In genomic region chr6:11848852-11849731, GRCh38 we compare ENCODE assay signal across 14 cellular contexts.
A peak's percentile ranks its signal among the peaks of the same experiment; 100 is the strongest.
DNase-seq lines count a peak whose midpoint lies in the region; ATAC-seq and TF ChIP-seq lines count a peak whose summit lies in the region.
"Had no signal": no experiment of that assay in that cellular context is flagged by ENCODE, and none has a peak within 500 bp of the region (broad histone marks: within the 10 kb centered on the region; RNA-seq: fewer than 3 reads in every experiment).

No MANE protein-coding gene starts in this region.

- 14 to 23% methylated on average over 2 of the region's 2 CpGs for WGBS in body of pancreas, 2 donors

- DNase-seq in NCI-H2171 (lab: John Stamatoyannopoulos, UW) (peak; percentile 1), body of pancreas (peak in 3 of 4 donors; percentile 32 to 39 (median 38)), pulmonary artery endothelial cell (ENCODE audit: low read depth, low spot score) (peak; percentile 51), NCI-H187 (lab: John Stamatoyannopoulos, UW) (no peak), T-helper 9 cell (no peak)
- DNase-seq in stimulated activated CD4-positive, alpha-beta T cell treated with anti-CD3 and anti-CD28 coated beads, Interleukin-12 subunit alpha, Interleukin-12 subunit beta, amount 100 ng/mL, for 4 hours, result no peak
- DNase-seq: activated CD4-positive, alpha-beta T cell treated with anti-CD3 and anti-CD28 coated beads for 4 hours; activated T-cell treated with anti-CD3 and anti-CD28 coated beads, Interleukin-2, amount 50 U/mL, for 4 hours; hippocampal formation; stimulated activated CD8-positive, alpha-beta memory T cell treated with anti-CD3 and anti-CD28 coated beads, Interleukin-4, amount 100 ng/mL, for 48 hours; SW 1271 had no signal

- H3K4me1 ChIP-seq in HEK293 (ENCODE audit: control insufficient read depth, insufficient read depth, low read length), result peaks cover 9% of the 10 kb centered on the region
- H3K4me1 ChIP-seq in body of pancreas, result peaks cover 32% of the 10 kb centered on the region

- CTCF ChIA-PET in HEK293 (lab: Yijun Ruan, JAX), result interaction anchor here (0.7 kb wide), 1 partner anchor 274 kb away, joined by 3 read pairs; no protein-coding TSS in a partner anchor

- H3K36me3 ChIP-seq in HEK293 (ENCODE audit: control insufficient read depth in 2 of 2, insufficient read depth in 1 of 2, low read length in 2 of 2) (no peaks in the 10 kb centered on the region), body of pancreas (replicated peaks in 1 of 2; ENCODE audit: insufficient read depth in 1 of 2, low read depth in 2 of 2) (no peaks in the 10 kb centered on the region)
- H3K36me3 ChIP-seq: neutrophil had no signal

- no peak for ATAC-seq in body of pancreas
- ATAC-seq: activated T-cell treated with anti-CD3 and anti-CD28 coated beads, Interleukin-2, amount 50 U/mL, for 4 hours had no signal

- no peak for TF ChIP-seq POLR2A in body of pancreas (IDR thresholded peaks at IDR 0.05)

- H3K27me3 ChIP-seq in body of pancreas, result no peaks in the 10 kb centered on the region
- H3K27me3 ChIP-seq: neutrophil had no signal

- H3K4me3 ChIP-seq in HEK293 (ENCODE audit: low read depth, low read length), result no peak overlapping the region
- no peak overlapping the region for H3K4me3 ChIP-seq in body of pancreas
- H3K4me3 ChIP-seq: lung had no signal

- intact Hi-C loops in body of pancreas (cut with DNase I), result no loop called here

- POLR2A ChIA-PET in HEK293 (lab: Yijun Ruan, JAX), result no interaction called here

- no peaks in the 10 kb centered on the region for H3K9me3 ChIP-seq in HEK293 (ENCODE audit: control insufficient read depth, insufficient read depth, low read depth, low read length)
- no peaks in the 10 kb centered on the region for H3K9me3 ChIP-seq in body of pancreas
- H3K9me3 ChIP-seq: neutrophil had no signal

- H3K27ac ChIP-seq in HEK293 (ENCODE audit: extremely low read depth, low read depth, low read length), result no peak overlapping the region
- no peak overlapping the region for H3K27ac ChIP-seq in body of pancreas
- H3K27ac ChIP-seq: neutrophil had no signal

- TF ChIP-seq CTCF in HEK293 (tag by site-specific recombination; IDR thresholded peaks at IDR 0.05), result no peak
- no peak for TF ChIP-seq CTCF in body of pancreas (IDR thresholded peaks at IDR 0.05)

TF ChIP-seq in HEK293, 187 proteins besides CTCF, POLR2A, EP300 and RAD21:
- TF ChIP-seq ZNF664 (tag by site-specific recombination; IDR thresholded peaks at IDR 0.05) (peak; percentile 93), ZNF202 (tag by site-specific recombination; IDR thresholded peaks at IDR 0.05; ENCODE audit: borderline replicate concordance) (no peak), MZF1 (tag by site-specific recombination; IDR thresholded peaks at IDR 0.05; ENCODE audit: borderline replicate concordance) (peak; percentile 78), ZNF449 (tag by site-specific recombination; IDR thresholded peaks at IDR 0.05) (no peak), PRDM6 (tag by site-specific recombination; IDR thresholded peaks at IDR 0.05) (peak; percentile 72), ZNF843 (tag by site-specific recombination; IDR thresholded peaks at IDR 0.05) (peak; percentile 43; the same call in 1 of the 2 replicates), ZNF521 (tag by site-specific recombination; IDR thresholded peaks at IDR 0.05) (no peak), ZBTB20 (tag by site-specific recombination; IDR thresholded peaks at IDR 0.05) (peak; percentile 83), ZNF660 (tag by site-specific recombination; IDR thresholded peaks at IDR 0.05) (0 out of 2 replicates have a peak, but pooled peaks have one; percentile 13), FEZF1 (tag by site-specific recombination; IDR thresholded peaks at IDR 0.05) (peak; percentile 48), ZNF473 (tag by site-specific recombination; IDR thresholded peaks at IDR 0.05) (no peak), ZNF335 (tag by site-specific recombination; conservative IDR thresholded peaks at IDR 0.05) (peak; percentile 49), BCL6B (tag by site-specific recombination; IDR thresholded peaks at IDR 0.05) (0 out of 2 replicates have a peak, but pooled peaks have one; percentile 14), ZNF558 (tag by site-specific recombination; IDR thresholded peaks at IDR 0.05) (0 out of 2 replicates have a peak, but pooled peaks have one; percentile 21), ZBTB21 (tag by site-specific recombination; IDR thresholded peaks at IDR 0.05) (0 out of 2 replicates have a peak, but pooled peaks have one; percentile 17), ZBTB48 (tag by site-specific recombination; IDR thresholded peaks at IDR 0.05) (no peak), ATF2 (tag by site-specific recombination; IDR thresholded peaks at IDR 0.05; ENCODE audit: low read depth) (peak; percentile 54; the same call in 1 of the 2 replicates)

Comparison
In these comparisons a context has a peak if more than half of its experiments do, and no peak if none do; other contexts are left out.
1. DNase-seq: peak in NCI-H2171 (single experiment), body of pancreas (3 of 4) and pulmonary artery endothelial cell (single experiment); none in NCI-H187 (0 of 2), T-helper 9 cell (single experiment) and stimulated activated CD4-positive, alpha-beta T cell treated with anti-CD3 and anti-CD28 coated beads, Interleukin-12 subunit alpha, Interleukin-12 subunit beta, amount 100 ng/mL, for 4 hours (single experiment).